Comparison of ENCODE assay signal across 8 cellular contexts in the genomic region with DNA sequence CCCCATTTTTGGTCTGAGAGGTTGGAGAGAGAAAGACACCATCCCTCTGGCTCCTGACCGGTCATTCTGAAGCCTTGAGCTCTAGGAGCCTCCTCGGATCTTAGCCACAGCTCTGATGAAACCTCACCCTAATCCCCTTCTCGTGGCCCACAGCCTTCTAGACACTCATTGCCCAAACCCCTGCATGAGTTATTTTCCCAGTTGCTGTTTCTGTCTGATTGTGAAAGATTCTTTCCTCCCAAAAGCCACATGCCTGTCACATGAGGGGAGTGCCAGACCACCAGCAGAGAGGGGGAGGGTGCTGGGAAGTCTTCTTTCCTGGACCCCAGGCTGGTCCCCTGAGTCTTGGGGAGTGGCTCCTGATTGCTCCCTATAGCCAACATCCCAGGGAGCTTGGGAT. TPM values are rescaled to one million over a fixed set of nuclear protein-coding genes. Genes with fewer than 3 reads are reported as not detected.
DNase-seq lines count a peak whose midpoint lies in the region; ATAC-seq and TF ChIP-seq lines count a peak whose summit lies in the region.

No MANE protein-coding gene starts in this region.

- TF ChIP-seq CTCF in HL-60 (IDR thresholded peaks at IDR 0.05; ENCODE audit: insufficient read depth, low read length) (no peak), nephron progenitor cell (IDR thresholded peaks at IDR 0.05) (no peak), WTC11 (IDR thresholded peaks at IDR 0.05) (no peak)

- H3K27ac ChIP-seq in HL-60 (replicated peaks): peak overlapping the region; percentile 96

- ATAC-seq in WTC11: no peak

- peak overlapping the region; percentile 38 for H2AFZ ChIP-seq in neuron (ENCODE audit: low read depth, low read length)

- CTCF ChIA-PET in WTC11 (lab: Charles Lee): interaction anchor here (1.3 to 7.4 kb wide), 4 partner anchors 10 to 135 kb away, joined by 3 to 64 read pairs (median 4); no protein-coding TSS in a partner anchor

- peaks cover 35% of the 10 kb centered on the region for H3K27me3 Mint-ChIP-seq in nephron progenitor cell (ENCODE audit: low read depth, poor library complexity)
- peaks cover 15% of the 10 kb centered on the region for H3K27me3 Mint-ChIP-seq in WTC11 (ENCODE audit: low read depth)

- H3K27ac Mint-ChIP-seq in nephron progenitor cell (no peak overlapping the region), WTC11 (no peak overlapping the region)

- no peaks in the 10 kb centered on the region for H3K36me3 ChIP-seq in neuron (ENCODE audit: insufficient read depth, low read length)

- POLR2A ChIA-PET in WTC11 (lab: Charles Lee): interaction anchor here (0.8 kb wide), 1 partner anchor 16 kb away, joined by 3 read pairs; no protein-coding TSS in a partner anchor

- H3K27me3 ChIP-seq in HL-60 (ENCODE audit: insufficient read depth, poor library complexity, severe bottlenecking): no peaks in the 10 kb centered on the region
- H3K27me3 ChIP-seq in neuron (ENCODE audit: insufficient read depth, low read length): no peaks in the 10 kb centered on the region

- peaks cover 10% of the 10 kb centered on the region for H3K4me1 ChIP-seq in neuron (ENCODE audit: insufficient read depth, low read length)

- no peaks in the 10 kb centered on the region for H3K9me3 Mint-ChIP-seq in nephron progenitor cell
- no peaks in the 10 kb centered on the region for H3K9me3 Mint-ChIP-seq in WTC11

- H3K9me3 ChIP-seq in neuron (ENCODE audit: low read length): no peaks in the 10 kb centered on the region

- H3K36me3 Mint-ChIP-seq in nephron progenitor cell (ENCODE audit: low read depth) (no peaks in the 10 kb centered on the region), WTC11 (no peaks in the 10 kb centered on the region)

- peak overlapping the region; percentile 6; the same call in 1 of the 2 replicates for H3K4me3 ChIP-seq in HL-60 (replicated peaks; ENCODE audit: insufficient read depth, low read length)
- no peak overlapping the region for H3K4me3 ChIP-seq in neuron (ENCODE audit: low read length)

- H3K4me1 Mint-ChIP-seq in nephron progenitor cell (peaks cover 48% of the 10 kb centered on the region), WTC11 (no peaks in the 10 kb centered on the region)

- DNase-seq in GDM1 (lab: John Stamatoyannopoulos, UW) (peak; percentile 73), HL-60 (ENCODE audit: low read depth in 1 of 2, low spot score in 1 of 2) (peak in 1 of 2 experiments; percentile 80), cerebellar cortex (ENCODE audit: low spot score) (peak; percentile 87), nephron progenitor cell (no peak), A172 (ENCODE audit: low spot score) (no peak), WTC11 (ENCODE audit: low spot score) (no peak)
- DNase-seq in stimulated activated CD4-positive, alpha-beta T cell treated with anti-CD3 and anti-CD28 coated beads, Interleukin-15, amount 100 ng/mL, for 24 hours: no peak

- H3K4me3 Mint-ChIP-seq in nephron progenitor cell: no peak overlapping the region
- no peak overlapping the region for H3K4me3 Mint-ChIP-seq in WTC11

TF ChIP-seq in WTC11, 78 proteins besides CTCF, POLR2A, EP300 and RAD21:
- TF ChIP-seq HMGA2 (CRISPR knock-in tag; IDR thresholded peaks at IDR 0.05) (no peak), ZNF671 (CRISPR knock-in tag; IDR thresholded peaks at IDR 0.05) (no peak), MXD4 (CRISPR knock-in tag; IDR thresholded peaks at IDR 0.05; ENCODE audit: borderline replicate concordance) (no peak), FOXK1 (CRISPR knock-in tag; IDR thresholded peaks at IDR 0.05) (no peak), IRF2 (CRISPR knock-in tag; IDR thresholded peaks at IDR 0.05; ENCODE audit: borderline replicate concordance, low read depth) (no peak)
- TF ChIP-seq, protein P1, sequence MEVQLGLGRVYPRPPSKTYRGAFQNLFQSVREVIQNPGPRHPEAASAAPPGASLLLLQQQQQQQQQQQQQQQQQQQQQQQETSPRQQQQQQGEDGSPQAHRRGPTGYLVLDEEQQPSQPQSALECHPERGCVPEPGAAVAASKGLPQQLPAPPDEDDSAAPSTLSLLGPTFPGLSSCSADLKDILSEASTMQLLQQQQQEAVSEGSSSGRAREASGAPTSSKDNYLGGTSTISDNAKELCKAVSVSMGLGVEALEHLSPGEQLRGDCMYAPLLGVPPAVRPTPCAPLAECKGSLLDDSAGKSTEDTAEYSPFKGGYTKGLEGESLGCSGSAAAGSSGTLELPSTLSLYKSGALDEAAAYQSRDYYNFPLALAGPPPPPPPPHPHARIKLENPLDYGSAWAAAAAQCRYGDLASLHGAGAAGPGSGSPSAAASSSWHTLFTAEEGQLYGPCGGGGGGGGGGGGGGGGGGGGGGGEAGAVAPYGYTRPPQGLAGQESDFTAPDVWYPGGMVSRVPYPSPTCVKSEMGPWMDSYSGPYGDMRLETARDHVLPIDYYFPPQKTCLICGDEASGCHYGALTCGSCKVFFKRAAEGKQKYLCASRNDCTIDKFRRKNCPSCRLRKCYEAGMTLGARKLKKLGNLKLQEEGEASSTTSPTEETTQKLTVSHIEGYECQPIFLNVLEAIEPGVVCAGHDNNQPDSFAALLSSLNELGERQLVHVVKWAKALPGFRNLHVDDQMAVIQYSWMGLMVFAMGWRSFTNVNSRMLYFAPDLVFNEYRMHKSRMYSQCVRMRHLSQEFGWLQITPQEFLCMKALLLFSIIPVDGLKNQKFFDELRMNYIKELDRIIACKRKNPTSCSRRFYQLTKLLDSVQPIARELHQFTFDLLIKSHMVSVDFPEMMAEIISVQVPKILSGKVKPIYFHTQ (CRISPR knock-in tag; IDR thresholded peaks at IDR 0.05): no peak

RNA-seq across cellular contexts. Expression of a gene that starts 17.6 kb away (rescaled TPM):
- total RNA-seq in A172 (2014; rRNA removed; shearing (Covaris generic)): 44.7 and 66.9 TPM in 2 replicates
- total RNA-seq in WTC11 (2021): 38.0 to 43.7 TPM (median 41.0 TPM) in 3 replicates

Comparison
In these comparisons a context has a peak if more than half of its experiments do, and no peak if none do; other contexts are left out.
1. DNase-seq: peak in GDM1 (single experiment) and cerebellar cortex (single experiment); none in stimulated activated CD4-positive, alpha-beta T cell treated with anti-CD3 and anti-CD28 coated beads, Interleukin-15, amount 100 ng/mL, for 24 hours (single experiment), nephron progenitor cell (single experiment), A172 (single experiment) and WTC11 (single experiment).